Comparison of ENCODE assay signal across 29 cellular contexts in genomic region chr6:34396518-34396917, GRCh38.
"Had no signal": no experiment of that assay in that cellular context is flagged by ENCODE, and none has a peak within 500 bp of the region (broad histone marks: within the 10 kb centered on the region; RNA-seq: fewer than 3 reads in every experiment).

No MANE protein-coding gene starts in this region.

- H3K9me3 Mint-ChIP-seq: effector memory CD8-positive, alpha-beta T cell had no signal

- H3K4me3 Mint-ChIP-seq: activated CD4-positive, alpha-beta memory T cell treated with anti-CD3 and anti-CD28 coated beads for 36 hours; activated CD4-positive, alpha-beta T cell treated with anti-CD3 and anti-CD28 coated beads for 36 hours; activated CD4-positive, alpha-beta T cell treated with anti-CD3 and anti-CD28 coated beads, Interleukin-2, amount 10 ng/mL, durations not matched to agents 24 days and 14 days; activated CD8-positive, alpha-beta memory T cell treated with anti-CD3 and anti-CD28 coated beads, Interleukin-2, amount 10 ng/mL, durations not matched to agents 7 days and 5 days; activated CD8-positive, alpha-beta T cell treated with anti-CD3 and anti-CD28 coated beads, Interleukin-2, amount 10 ng/mL, durations not matched to agents 7 days and 5 days; activated naive CD4-positive, alpha-beta T cell treated with anti-CD3 and anti-CD28 coated beads, Interleukin-2, amount 10 ng/mL, durations not matched to agents 7 days and 5 days; activated naive CD8-positive, alpha-beta T cell; activated T-helper 1 cell treated with anti-CD3 and anti-CD28 coated beads, Interleukin-12 subunit alpha, Interleukin-12 subunit beta, Interleukin-2, Interleukin-4 antibody, amounts not matched to agents 30 ng/mL and 10 ng/mL and 1 ng/mL, durations not matched to agents 14 hours and 24 hours and 36 hours; effector memory CD8-positive, alpha-beta T cell had no signal

- H3K36me3 ChIP-seq: esophagus squamous epithelium, gastroesophageal sphincter, heart right ventricle had no signal

- H3K9me3 ChIP-seq: body of pancreas had no signal

- DNase-seq: activated CD4-positive, alpha-beta memory T cell treated with anti-CD3 and anti-CD28 coated beads for 36 hours; activated CD4-positive, alpha-beta T cell treated with anti-CD3 and anti-CD28 coated beads for 36 hours; activated CD4-positive, alpha-beta T cell treated with anti-CD3 and anti-CD28 coated beads, Interleukin-2, amount 10 ng/mL, durations not matched to agents 24 days and 14 days; activated CD4-positive, CD25-positive, alpha-beta regulatory T cell; activated CD4-positive, CD25-positive, alpha-beta regulatory T cell treated with anti-CD3 and anti-CD28 coated beads, Interleukin-2, amount 50 U/mL, for 72 hours; activated CD8-positive, alpha-beta memory T cell treated with anti-CD3 and anti-CD28 coated beads, Interleukin-2, amount 10 ng/mL, durations not matched to agents 7 days and 5 days; activated CD8-positive, alpha-beta memory T cell treated with anti-CD3 and anti-CD28 coated beads, Interleukin-2, amount 50 U/mL, for 4 hours; activated CD8-positive, alpha-beta T cell treated with anti-CD3 and anti-CD28 coated beads, Interleukin-2, amount 10 ng/mL, durations not matched to agents 7 days and 5 days; activated effector memory CD4-positive, alpha-beta T cell treated with anti-CD3 and anti-CD28 coated beads, Interleukin-2, amount 50 U/mL, for 16 hours; activated naive CD4-positive, alpha-beta T cell treated with anti-CD3 and anti-CD28 coated beads, Interleukin-2, amount 10 ng/mL, durations not matched to agents 7 days and 5 days; activated T-cell treated with anti-CD3 and anti-CD28 coated beads, Interleukin-2, amount 50 U/mL, for 1 hour; activated T-cell treated with anti-CD3 and anti-CD28 coated beads, Interleukin-2, amount 50 U/mL, for 48 hours; amniotic stem cell; anterior cingulate cortex; body of pancreas; caudate nucleus; cortex of kidney; dermis blood vessel endothelial cell; effector CD4-positive, alpha-beta T cell; effector memory CD8-positive, alpha-beta T cell; esophagus squamous epithelium; foreskin melanocyte; heart right ventricle; T-helper 2 cell had no signal

- H3K27me3 ChIP-seq: body of pancreas, esophagus squamous epithelium, gastroesophageal sphincter, heart right ventricle had no signal

- H3K27me3 Mint-ChIP-seq: activated CD4-positive, alpha-beta memory T cell treated with anti-CD3 and anti-CD28 coated beads for 36 hours; activated CD4-positive, alpha-beta T cell treated with anti-CD3 and anti-CD28 coated beads for 36 hours; activated CD4-positive, alpha-beta T cell treated with anti-CD3 and anti-CD28 coated beads, Interleukin-2, amount 10 ng/mL, durations not matched to agents 24 days and 14 days; activated CD8-positive, alpha-beta memory T cell treated with anti-CD3 and anti-CD28 coated beads, Interleukin-2, amount 10 ng/mL, durations not matched to agents 7 days and 5 days; activated naive CD8-positive, alpha-beta T cell; effector memory CD8-positive, alpha-beta T cell had no signal

- H3K36me3 Mint-ChIP-seq: activated CD4-positive, alpha-beta memory T cell treated with anti-CD3 and anti-CD28 coated beads for 36 hours; activated naive CD8-positive, alpha-beta T cell had no signal

- H3K27ac ChIP-seq: body of pancreas, epithelial cell of prostate, esophagus squamous epithelium, gastroesophageal sphincter, heart right ventricle had no signal

- H3K27ac Mint-ChIP-seq: activated CD4-positive, alpha-beta memory T cell treated with anti-CD3 and anti-CD28 coated beads for 36 hours; activated CD4-positive, alpha-beta T cell treated with anti-CD3 and anti-CD28 coated beads for 36 hours; activated CD4-positive, alpha-beta T cell treated with anti-CD3 and anti-CD28 coated beads, Interleukin-2, amount 10 ng/mL, durations not matched to agents 24 days and 14 days; activated CD8-positive, alpha-beta memory T cell treated with anti-CD3 and anti-CD28 coated beads, Interleukin-2, amount 10 ng/mL, durations not matched to agents 7 days and 5 days; activated CD8-positive, alpha-beta T cell treated with anti-CD3 and anti-CD28 coated beads, Interleukin-2, amount 10 ng/mL, durations not matched to agents 7 days and 5 days; activated naive CD4-positive, alpha-beta T cell treated with anti-CD3 and anti-CD28 coated beads, Interleukin-2, amount 10 ng/mL, durations not matched to agents 7 days and 5 days; activated naive CD8-positive, alpha-beta T cell; activated T-helper 1 cell treated with anti-CD3 and anti-CD28 coated beads, Interleukin-12 subunit alpha, Interleukin-12 subunit beta, Interleukin-2, Interleukin-4 antibody, amounts not matched to agents 30 ng/mL and 10 ng/mL and 1 ng/mL, durations not matched to agents 14 hours and 24 hours and 36 hours; activated T-helper 2 cell treated with anti-CD3 and anti-CD28 coated beads, Interferon-gamma antibody, Interleukin-2, Interleukin-4, amounts not matched to agents 10 μg/mL and 5 μg/mL and 100 μg/mL, durations not matched to agents 14 hours and 24 hours and 36 hours; effector memory CD8-positive, alpha-beta T cell had no signal

- ATAC-seq: activated CD4-positive, alpha-beta T cell treated with anti-CD3 and anti-CD28 coated beads for 36 hours; activated CD8-positive, alpha-beta memory T cell treated with anti-CD3 and anti-CD28 coated beads, Interleukin-2, amount 10 ng/mL, durations not matched to agents 7 days and 5 days; activated CD8-positive, alpha-beta T cell treated with anti-CD3 and anti-CD28 coated beads, Interleukin-2, amount 10 ng/mL, durations not matched to agents 7 days and 5 days; body of pancreas; effector memory CD8-positive, alpha-beta T cell; gastroesophageal sphincter; heart right ventricle had no signal

- H3K4me3 ChIP-seq: body of pancreas, esophagus squamous epithelium, gastroesophageal sphincter, heart right ventricle had no signal
